4 cellular contexts compared by ENCODE assay signal in genomic region chr7:97786398-97786797, GRCh38. TPM values are rescaled to one million over a fixed set of nuclear protein-coding genes. Genes with fewer than 3 reads are reported as not detected.
"Had no signal": no experiment of that assay in that cellular context is flagged by ENCODE, and none has a peak within 500 bp of the region (broad histone marks: within the 10 kb centered on the region; RNA-seq: fewer than 3 reads in every experiment).

No MANE protein-coding gene starts in this region.

RNA-seq across cellular contexts. Expression of gene TAC1, which starts 54.5 kb away (rescaled TPM):
- total RNA-seq: LHCN-M2, M059J, MCF 10A, NCI-H460 had no signal
